Comparison of ENCODE assay signal across 9 cellular contexts in the genomic region with DNA sequence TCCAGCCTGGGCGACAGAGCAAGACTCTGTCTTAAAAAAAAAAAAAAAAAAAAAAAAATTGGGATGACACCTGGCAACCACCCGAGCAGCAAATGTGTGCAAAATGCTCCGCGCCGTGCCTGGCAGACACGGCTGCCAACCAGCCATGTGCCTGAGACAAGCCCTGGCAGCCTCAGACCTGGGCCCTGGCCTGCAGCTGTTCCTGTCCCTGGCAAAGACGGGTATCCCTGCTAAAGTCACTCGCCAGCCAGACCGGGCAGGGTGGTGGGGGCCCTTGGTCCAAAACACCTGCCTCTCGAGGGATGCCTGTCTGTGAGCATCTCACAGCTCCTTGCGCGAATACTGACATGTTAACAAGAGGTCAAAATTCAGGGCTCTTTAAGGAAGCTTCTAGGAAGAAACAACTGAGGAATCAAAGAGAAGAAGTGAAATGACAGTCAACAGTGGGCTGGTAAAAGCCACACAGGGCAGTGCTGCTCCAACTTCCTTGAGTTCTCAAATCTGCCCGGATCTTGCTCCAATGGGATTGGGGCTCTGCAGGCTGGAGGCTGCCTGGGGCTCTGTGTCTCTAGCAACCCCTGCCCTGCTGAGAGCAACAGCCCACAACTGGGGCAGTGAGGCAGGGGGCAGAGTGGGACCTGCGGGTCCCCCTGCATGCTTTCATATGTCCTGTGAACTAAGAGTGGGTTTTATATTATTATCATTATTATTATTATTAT. TPM values are rescaled to one million over a fixed set of nuclear protein-coding genes. Genes with fewer than 3 reads are reported as not detected.
DNase-seq lines count a peak whose midpoint lies in the region; ATAC-seq and TF ChIP-seq lines count a peak whose summit lies in the region.
"Had no signal": no experiment of that assay in that cellular context is flagged by ENCODE, and none has a peak within 500 bp of the region (broad histone marks: within the 10 kb centered on the region; RNA-seq: fewer than 3 reads in every experiment).

No MANE protein-coding gene starts in this region.

- peaks cover 0 to 3% (median 0%) of the 10 kb centered on the region in 3 donors for H3K27me3 Mint-ChIP-seq in CD14-positive monocyte (ENCODE audit: low read depth in 3 of 3)
- no peaks in the 10 kb centered on the region for H3K27me3 Mint-ChIP-seq in naive thymus-derived CD8-positive, alpha-beta T cell
- no peaks in the 10 kb centered on the region for H3K27me3 Mint-ChIP-seq in activated CD4-positive, alpha-beta memory T cell treated with anti-CD3 and anti-CD28 coated beads, Interleukin-2, amount 10 ng/mL, durations not matched to agents 7 days and 5 days

- peaks cover 11 to 21% of the 10 kb centered on the region in 2 donors for H3K36me3 Mint-ChIP-seq in CD14-positive monocyte
- H3K36me3 Mint-ChIP-seq in naive thymus-derived CD8-positive, alpha-beta T cell = peaks cover 0 to 16% (median 0%) of the 10 kb centered on the region in 3 donors
- peaks cover 24% of the 10 kb centered on the region for H3K36me3 Mint-ChIP-seq in activated CD4-positive, alpha-beta memory T cell treated with anti-CD3 and anti-CD28 coated beads, Interleukin-2, amount 10 ng/mL, durations not matched to agents 7 days and 5 days (ENCODE audit: low read depth)

- no peak overlapping the region for H3K4me3 Mint-ChIP-seq in CD14-positive monocyte
- peak overlapping the region in 2 of 10 donors; percentile 1 to 30 for H3K4me3 Mint-ChIP-seq in naive thymus-derived CD8-positive, alpha-beta T cell
- no peak overlapping the region for H3K4me3 Mint-ChIP-seq in activated CD4-positive, alpha-beta memory T cell treated with anti-CD3 and anti-CD28 coated beads, Interleukin-2, amount 10 ng/mL, durations not matched to agents 7 days and 5 days

- no peak for TF ChIP-seq CTCF in CD14-positive monocyte (IDR thresholded peaks at IDR 0.05)

- DNase-seq in CD14-positive monocyte (ENCODE audit: low spot score) = no peak
- DNase-seq in NCI-H2171 (lab: John Stamatoyannopoulos, UW) = peak; percentile 92
- DNase-seq in epithelial cell of prostate (ENCODE audit: low read depth, low spot score) = no peak
- DNase-seq in naive thymus-derived CD8-positive, alpha-beta T cell = no peak
- DNase-seq in midbrain (lab: John Stamatoyannopoulos, UW) = no peak
- no peak for DNase-seq in HK-2 (ENCODE audit: unreplicated experiment)
- no peak for DNase-seq in activated CD4-positive, alpha-beta memory T cell treated with anti-CD3 and anti-CD28 coated beads, Interleukin-2, amount 10 ng/mL, durations not matched to agents 7 days and 5 days

- H3K4me1 Mint-ChIP-seq in CD14-positive monocyte = peaks cover 18% of the 10 kb centered on the region
- H3K4me1 Mint-ChIP-seq in naive thymus-derived CD8-positive, alpha-beta T cell = peaks cover 11 to 22% (median 14%) of the 10 kb centered on the region in 4 donors
- H3K4me1 Mint-ChIP-seq in activated CD4-positive, alpha-beta memory T cell treated with anti-CD3 and anti-CD28 coated beads, Interleukin-2, amount 10 ng/mL, durations not matched to agents 7 days and 5 days = peaks cover 28% of the 10 kb centered on the region

- peak overlapping the region in 5 of 7 donors; percentile 35 to 78 (median 70) for H3K27ac Mint-ChIP-seq in CD14-positive monocyte
- H3K27ac Mint-ChIP-seq in naive thymus-derived CD8-positive, alpha-beta T cell = peak overlapping the region in 6 of 10 donors; percentile 5 to 66 (median 40)
- H3K27ac Mint-ChIP-seq in activated CD4-positive, alpha-beta memory T cell treated with anti-CD3 and anti-CD28 coated beads, Interleukin-2, amount 10 ng/mL, durations not matched to agents 7 days and 5 days = no peak overlapping the region

- CTCF ChIA-PET in activated CD4-positive, alpha-beta memory T cell treated with anti-CD3 and anti-CD28 coated beads, Interleukin-2, amount 10 ng/mL, durations not matched to agents 7 days and 5 days (lab: Charles Lee) = interaction anchor here (0.7 to 4.1 kb wide), 27 partner anchors 12 to 655 kb away, joined by 3 to 23 read pairs (median 4); partner anchors contain the start of gene SYTL3

- peak overlapping the region; percentile 36 for H3K27ac ChIP-seq in epithelial cell of prostate
- H3K27ac ChIP-seq: WERI-Rb-1 had no signal

- ATAC-seq in naive thymus-derived CD8-positive, alpha-beta T cell = no peak
- ATAC-seq in HG03378 (IDR thresholded peaks at IDR 0.05; ENCODE audit: unreplicated experiment) = no peak

- POLR2A ChIA-PET in naive thymus-derived CD8-positive, alpha-beta T cell (lab: Charles Lee) = interaction anchor here (0.5 to 1.6 kb wide), 5 partner anchors 166 to 270 kb away, joined by 3 to 9 read pairs (median 6); no protein-coding TSS in a partner anchor
- POLR2A ChIA-PET in activated CD4-positive, alpha-beta memory T cell treated with anti-CD3 and anti-CD28 coated beads, Interleukin-2, amount 10 ng/mL, durations not matched to agents 7 days and 5 days (lab: Charles Lee) = interaction anchor here (1.2 kb wide), 1 partner anchor 14 kb away, joined by 3 read pairs; no protein-coding TSS in a partner anchor

- intact Hi-C loops in CD14-positive monocyte (cut with micrococcal nuclease) = loop anchor here (5.0 to 10.0 kb wide), 4 partner anchors 59 to 432 kb away; no protein-coding TSS in a partner anchor

- no peaks in the 10 kb centered on the region for H3K9me3 Mint-ChIP-seq in CD14-positive monocyte
- no peaks in the 10 kb centered on the region for H3K9me3 Mint-ChIP-seq in naive thymus-derived CD8-positive, alpha-beta T cell
- H3K9me3 Mint-ChIP-seq in activated CD4-positive, alpha-beta memory T cell treated with anti-CD3 and anti-CD28 coated beads, Interleukin-2, amount 10 ng/mL, durations not matched to agents 7 days and 5 days = no peaks in the 10 kb centered on the region

RNA-seq across cellular contexts. Expression of gene SYTL3, which starts 53.4 kb away (rescaled TPM):
- 10 to 100 TPM; 14.6 to 14.8 TPM for polyA plus RNA-seq in CD14-positive monocyte
- 10 to 100 TPM; 11.1 to 13.6 TPM for total RNA-seq in naive thymus-derived CD8-positive, alpha-beta T cell
- 10 to 100 TPM; 15.7 to 16.1 (median 15.8) TPM for polyA plus RNA-seq in naive thymus-derived CD8-positive, alpha-beta T cell
- 100 to 1,000 TPM; 133 to 135 TPM for total RNA-seq in activated CD4-positive, alpha-beta memory T cell treated with anti-CD3 and anti-CD28 coated beads, Interleukin-2, amount 10 ng/mL, durations not matched to agents 7 days and 5 days

RNA-seq across cellular contexts. Expression of gene DYNLT1, which starts 58.7 kb away (rescaled TPM):
- 100 to 1,000 TPM; 286 to 287 TPM for polyA plus RNA-seq in CD14-positive monocyte
- total RNA-seq in naive thymus-derived CD8-positive, alpha-beta T cell = 10 to 100 TPM; 54.4 to 54.7 TPM
- 10 to 100 TPM; 63.3 to 78.6 (median 63.7) TPM for polyA plus RNA-seq in naive thymus-derived CD8-positive, alpha-beta T cell
- total RNA-seq in activated CD4-positive, alpha-beta memory T cell treated with anti-CD3 and anti-CD28 coated beads, Interleukin-2, amount 10 ng/mL, durations not matched to agents 7 days and 5 days = 100 to 1,000 TPM; 130 to 133 TPM

Comparison
In these comparisons a context has a peak if more than half of its experiments do, and no peak if none do; other contexts are left out.
1. RNA of gene SYTL3, which starts 53.4 kb away (total RNA-seq): 133 to 135 TPM in activated CD4-positive, alpha-beta memory T cell treated with anti-CD3 and anti-CD28 coated beads, Interleukin-2, amount 10 ng/mL, durations not matched to agents 7 days and 5 days; 11.1 to 13.6 TPM in naive thymus-derived CD8-positive, alpha-beta T cell; every median in the first group is over 4 times any median in the second.